Comparison of ENCODE assay signal across 1 cellular context in genomic region chr22:48414662-48415061, GRCh38.
TF ChIP-seq lines count a peak whose summit lies in the region.

No MANE protein-coding gene starts in this region.

TF ChIP-seq in H1, 55 proteins besides CTCF, POLR2A, EP300 and RAD21 (continued from another document):
- TF ChIP-seq ZNF274 (IDR thresholded peaks at IDR 0.05; ENCODE audit: borderline replicate concordance, extremely low read depth, low read length) (no peak), BCL11A (IDR thresholded peaks at IDR 0.05; ENCODE audit: low read depth in 2 of 2, low read length in 2 of 2) (no peak), ASH2L (IDR thresholded peaks at IDR 0.05; ENCODE audit: low read length) (no peak), JUND (IDR thresholded peaks at IDR 0.05; ENCODE audit: low read length) (no peak), E2F6 (IDR thresholded peaks at IDR 0.05) (no peak), GABPA (IDR thresholded peaks at IDR 0.05; ENCODE audit: borderline replicate concordance, insufficient read depth, low read length) (no peak), NRF1 (IDR thresholded peaks at IDR 0.05; ENCODE audit: low read depth, low read length) (no peak), TBP (IDR thresholded peaks at IDR 0.05; ENCODE audit: low read depth, low read length) (no peak)
